In the genomic region with DNA sequence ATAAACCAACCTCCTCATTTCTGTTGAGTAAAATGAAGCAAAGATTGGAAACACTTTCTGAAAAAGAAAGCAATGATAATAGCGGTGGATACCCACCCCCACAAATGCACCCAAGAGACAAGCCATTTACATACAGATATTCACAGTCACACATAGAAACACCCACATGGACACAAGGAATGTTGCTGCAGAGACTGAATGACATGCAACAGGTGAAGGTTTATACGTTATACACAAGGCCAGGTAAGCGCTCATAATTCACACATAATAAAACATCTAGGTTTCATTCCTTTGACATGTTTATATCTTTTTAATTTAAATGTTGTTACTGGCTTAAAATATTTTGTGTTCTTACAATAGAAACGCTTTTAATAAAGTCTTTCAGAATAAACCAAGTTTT, we compare ENCODE assay signal across 9 cellular contexts.
"Had no signal": no experiment of that assay in that cellular context is flagged by ENCODE, and none has a peak within 500 bp of the region (broad histone marks: within the 10 kb centered on the region; RNA-seq: fewer than 3 reads in every experiment).

No MANE protein-coding gene starts in this region.

- H3K27ac ChIP-seq: HL-60, KMS-11 had no signal

- H3K4me2 ChIP-seq: KMS-11 had no signal

- DNase-seq: IMR-90, Karpas-422, Kasumi-1, KBM-7, KG1 had no signal

- ATAC-seq: HepG2 had no signal

- H3K9ac ChIP-seq: KMS-11 had no signal

- FAIRE-seq: HepG2, HTR-8/SVneo had no signal
